ENCODE assay signal across 8 cellular contexts in genomic region chr7:99971242-99971641, GRCh38. TPM values are rescaled to one million over a fixed set of nuclear protein-coding genes. Genes with fewer than 3 reads are reported as not detected.
"Had no signal": no experiment of that assay in that cellular context is flagged by ENCODE, and none has a peak within 500 bp of the region (broad histone marks: within the 10 kb centered on the region; RNA-seq: fewer than 3 reads in every experiment).

No MANE protein-coding gene starts in this region.

- H3K4me3 ChIP-seq: GM23338 had no signal

- FAIRE-seq: H1, H54 had no signal

- DNase-seq: H9, HCEC 1CT, IMR-90 had no signal

- H2AFZ ChIP-seq: GM23338 had no signal

- H3K27ac ChIP-seq: HL-60 had no signal

- ATAC-seq: GM23338 had no signal

- H3K4me2 ChIP-seq: GM23338 had no signal

RNA-seq across cellular contexts. Expression of gene AZGP1, which starts 4.6 kb away (rescaled TPM):
- total RNA-seq: H9, HT1080, IMR-90 had no signal
- polyA plus RNA-seq: IMR-90 had no signal

RNA-seq across cellular contexts. Expression of gene GJC3, which starts 41.8 kb away (rescaled TPM):
- total RNA-seq: IMR-90 had no signal
- polyA plus RNA-seq: IMR-90 had no signal
